In genomic region chr19:34556500-34556899, GRCh38 we compare ENCODE assay signal across 9 cellular contexts.
DNase-seq lines count a peak whose midpoint lies in the region; ATAC-seq and TF ChIP-seq lines count a peak whose summit lies in the region.
"Had no signal": no experiment of that assay in that cellular context is flagged by ENCODE, and none has a peak within 500 bp of the region (broad histone marks: within the 10 kb centered on the region; RNA-seq: fewer than 3 reads in every experiment).

No MANE protein-coding gene starts in this region.

- CTCF ChIA-PET in MCF 10A (lab: Yijun Ruan, JAX), result interaction anchor here (0.7 to 1.0 kb wide), 2 partner anchors 153 to 156 kb away, joined by 3 to 5 read pairs; no protein-coding TSS in a partner anchor

- POLR2A ChIA-PET in MCF 10A (lab: Yijun Ruan, JAX), result interaction anchor here (0.6 kb wide), 1 partner anchor 355 kb away, joined by 3 read pairs; no protein-coding TSS in a partner anchor

- ATAC-seq in HG02884 (IDR thresholded peaks at IDR 0.05; ENCODE audit: unreplicated experiment), result no peak
- ATAC-seq in GM21360 (IDR thresholded peaks at IDR 0.05; ENCODE audit: unreplicated experiment), result no peak

- BruUV-seq in MCF 10A (replicated peaks; lab: Mats Ljungman, UMichigan), result no TSS peak

- TF ChIP-seq POLR2A in breast epithelium (IDR thresholded peaks at IDR 0.05), result no peak

- no peak overlapping the region for H3K27ac Mint-ChIP-seq in MCF 10A (ENCODE audit: low read depth, unreplicated experiment)

- H3K9me3 Mint-ChIP-seq in MCF 10A (ENCODE audit: unreplicated experiment), result peaks cover 8% of the 10 kb centered on the region

- no peaks in the 10 kb centered on the region for H3K4me1 Mint-ChIP-seq in MCF 10A (ENCODE audit: insufficient read depth, unreplicated experiment)

- intact Hi-C loops in MCF 10A (cut with micrococcal nuclease) (no loop called here), breast epithelium (cut with DNase I; ENCODE audit: low total_unique reads) (no loop called here), tibial artery (cut with DNase I; ENCODE audit: low total_unique reads) (no loop called here)

- H3K27me3 Mint-ChIP-seq in MCF 10A (ENCODE audit: insufficient read depth, unreplicated experiment), result no peaks in the 10 kb centered on the region

- TF ChIP-seq CTCF in MCF 10A (IDR thresholded peaks at IDR 0.05; ENCODE audit: unreplicated experiment) (peak; percentile 22), breast epithelium (IDR thresholded peaks at IDR 0.05) (peak in 1 of 3 donors; percentile 28), tibial artery (IDR thresholded peaks at IDR 0.05) (no peak)

- H3K36me3 ChIP-seq in breast epithelium (no peaks in the 10 kb centered on the region), NT2/D1 (ENCODE audit: insufficient read depth, insufficient read length, low read length) (no peaks in the 10 kb centered on the region), tibial artery (no peaks in the 10 kb centered on the region)
- H3K36me3 ChIP-seq: ovary had no signal

- H3K36me3 Mint-ChIP-seq in MCF 10A (ENCODE audit: insufficient read depth, unreplicated experiment), result no peaks in the 10 kb centered on the region

- DNase-seq in MCF 10A (ENCODE audit: unreplicated experiment) (peak; percentile 37), breast epithelium (ENCODE audit: low spot score in 2 of 2) (no peak), NT2/D1 (ENCODE audit: low read depth, low spot score) (peak; percentile 25), fibroblast of peridontal ligament (ENCODE audit: extremely low read depth) (peak; percentile 59), stromal cell of bone marrow (ENCODE audit: low read depth) (peak; percentile 69), tibial artery (no peak)

- no peaks in the 10 kb centered on the region for H3K4me1 ChIP-seq in breast epithelium
- H3K4me1 ChIP-seq in NT2/D1 (ENCODE audit: insufficient read depth, insufficient read length), result no peaks in the 10 kb centered on the region
- no peaks in the 10 kb centered on the region for H3K4me1 ChIP-seq in tibial artery

- no peaks in the 10 kb centered on the region for H3K27me3 ChIP-seq in breast epithelium
- no peaks in the 10 kb centered on the region for H3K27me3 ChIP-seq in NT2/D1 (ENCODE audit: insufficient read depth, insufficient read length)
- peaks cover 0 to 4% of the 10 kb centered on the region in 2 donors for H3K27me3 ChIP-seq in tibial artery
- H3K27me3 ChIP-seq: ovary had no signal

- no peak overlapping the region for H3K27ac ChIP-seq in breast epithelium
- H3K27ac ChIP-seq in tibial artery, result no peak overlapping the region
- H3K27ac ChIP-seq: ovary had no signal

- no peak overlapping the region for H3K9ac ChIP-seq in NT2/D1 (ENCODE audit: insufficient read length, low read depth)

- H3K4me3 ChIP-seq in breast epithelium, result no peak overlapping the region
- no peak overlapping the region for H3K4me3 ChIP-seq in NT2/D1 (ENCODE audit: insufficient read length, low read depth)
- H3K4me3 ChIP-seq in tibial artery, result no peak overlapping the region
- H3K4me3 ChIP-seq: ovary had no signal

- H3K9me3 ChIP-seq in breast epithelium, result no peaks in the 10 kb centered on the region
- H3K9me3 ChIP-seq in NT2/D1 (ENCODE audit: insufficient read depth, low read length), result no peaks in the 10 kb centered on the region
- H3K9me3 ChIP-seq in tibial artery, result no peaks in the 10 kb centered on the region
- H3K9me3 ChIP-seq: ovary had no signal

- H3K4me3 Mint-ChIP-seq in MCF 10A (ENCODE audit: unreplicated experiment), result no peak overlapping the region

Comparison
In these comparisons a context has a peak if more than half of its experiments do, and no peak if none do; other contexts are left out.
1. DNase-seq: peak in MCF 10A (single experiment), NT2/D1 (single experiment), fibroblast of peridontal ligament (single experiment) and stromal cell of bone marrow (single experiment); none in breast epithelium (0 of 2) and tibial artery (0 of 2).